16 cellular contexts compared by ENCODE assay signal in genomic region chr2:15812187-15812830, GRCh38.
DNase-seq lines count a peak whose midpoint lies in the region; ATAC-seq and TF ChIP-seq lines count a peak whose summit lies in the region.
"Had no signal": no experiment of that assay in that cellular context is flagged by ENCODE, and none has a peak within 500 bp of the region (broad histone marks: within the 10 kb centered on the region; RNA-seq: fewer than 3 reads in every experiment).

No MANE protein-coding gene starts in this region.

- H3K9me2 ChIP-seq in PC-9 (ENCODE audit: insufficient read depth), result no peaks in the 10 kb centered on the region

- H4K8ac ChIP-seq in mesendoderm (ENCODE audit: low read depth, low read length), result no peak overlapping the region

- H3K27me3 ChIP-seq in mesendoderm (ENCODE audit: insufficient read depth, low read length, poor library complexity) (no peaks in the 10 kb centered on the region), PC-9 (ENCODE audit: insufficient read depth, low read depth) (peaks cover 99% of the 10 kb centered on the region)
- no peaks in the 10 kb centered on the region for H3K27me3 ChIP-seq in CD8-positive, alpha-beta memory T cell (ENCODE audit: insufficient read depth, low read length, poor library complexity, severe bottlenecking)

- no peak overlapping the region for H3K23ac ChIP-seq in mesendoderm (ENCODE audit: low read length)

- no peak overlapping the region for H2BK120ac ChIP-seq in mesendoderm (ENCODE audit: low read depth, low read length)

- no peak overlapping the region for H3K4ac ChIP-seq in mesendoderm (ENCODE audit: low read depth, low read length)

- H2AK5ac ChIP-seq in mesendoderm (ENCODE audit: low read length), result no peak overlapping the region

- ATAC-seq in SK-N-SH treated with all-trans-retinoic acid at 6 μM for 48 hours, result no peak
- ATAC-seq: CD8-positive, alpha-beta T cell had no signal

- no peak for TF ChIP-seq CTCF in brain (conservative IDR thresholded peaks at IDR 0.05)
- TF ChIP-seq CTCF in PC-9 (conservative IDR thresholded peaks at IDR 0.05), result no peak

- H3K4me3 ChIP-seq in mesendoderm (ENCODE audit: low read length) (no peak overlapping the region), PC-9 (no peak overlapping the region)
- H3K4me3 ChIP-seq in CD8-positive, alpha-beta memory T cell (ENCODE audit: low read length), result no peak overlapping the region

- peaks cover 0 to 11% (median 0%) of the 10 kb centered on the region in 5 experiments for H3K9me3 Mint-ChIP-seq in brain
- peaks cover 0 to 5% (median 0%) of the 10 kb centered on the region in 5 donors for H3K9me3 Mint-ChIP-seq in CD8-positive, alpha-beta memory T cell
- H3K9me3 Mint-ChIP-seq: CD8-positive, alpha-beta T cell; H9 had no signal

- POLR2A ChIA-PET in CD8-positive, alpha-beta memory T cell (lab: Charles Lee), result no interaction called here
- POLR2A ChIA-PET in PC-9 (lab: Charles Lee; ENCODE audit: unreplicated experiment), result no interaction called here

- H3K79me2 ChIP-seq in mesendoderm (ENCODE audit: control insufficient read depth, insufficient read depth, low read length), result no peaks in the 10 kb centered on the region
- H3K79me2 ChIP-seq in PC-9 (ENCODE audit: low read depth), result no peaks in the 10 kb centered on the region

- H3K9me3 ChIP-seq in CD8-positive, alpha-beta memory T cell (ENCODE audit: low read length), result no peaks in the 10 kb centered on the region
- no peaks in the 10 kb centered on the region for H3K9me3 ChIP-seq in PC-9 (ENCODE audit: insufficient read depth, low read depth)

- H3F3A ChIP-seq in PC-9 (ENCODE audit: insufficient read depth, low read depth), result no peaks in the 10 kb centered on the region

- H4K20me1 ChIP-seq in PC-9 (ENCODE audit: insufficient read depth), result no peaks in the 10 kb centered on the region

- peak overlapping the region in 1 of 5 experiments; percentile 46 for H3K4me3 Mint-ChIP-seq in brain
- no peak overlapping the region for H3K4me3 Mint-ChIP-seq in CD8-positive, alpha-beta memory T cell
- H3K4me3 Mint-ChIP-seq: CD8-positive, alpha-beta T cell; H9 had no signal

- peaks cover 10% of the 10 kb centered on the region for H3K27me3 Mint-ChIP-seq in brain
- H3K27me3 Mint-ChIP-seq in CD8-positive, alpha-beta memory T cell, result peaks cover 11 to 12% of the 10 kb centered on the region in 2 donors

- H2BK15ac ChIP-seq in mesendoderm (replicated peaks; ENCODE audit: low read depth), result no peak overlapping the region

- H3K36me3 Mint-ChIP-seq in brain, result no peaks in the 10 kb centered on the region
- H3K36me3 Mint-ChIP-seq in CD8-positive, alpha-beta memory T cell, result no peaks in the 10 kb centered on the region
- H3K36me3 Mint-ChIP-seq: CD8-positive, alpha-beta T cell had no signal

- no peak overlapping the region for H4K5ac ChIP-seq in mesendoderm (ENCODE audit: low read length)

- no peak overlapping the region for H3K27ac ChIP-seq in mesendoderm (ENCODE audit: low read depth, low read length)
- no peak overlapping the region for H3K27ac ChIP-seq in CD8-positive, alpha-beta memory T cell (ENCODE audit: low read depth, low read length)
- H3K27ac ChIP-seq in PC-9, result no peak overlapping the region

- no peak overlapping the region for H3K56ac ChIP-seq in mesendoderm (ENCODE audit: low read length)

- CTCF ChIA-PET in CD8-positive, alpha-beta memory T cell (lab: Charles Lee), result no interaction called here
- CTCF ChIA-PET in PC-9 (lab: Charles Lee), result no interaction called here

- H3K27ac Mint-ChIP-seq in brain, result peak overlapping the region in 4 of 5 experiments; percentile 47 to 94 (median 62)
- H3K27ac Mint-ChIP-seq in CD8-positive, alpha-beta memory T cell, result no peak overlapping the region
- H3K27ac Mint-ChIP-seq: CD8-positive, alpha-beta T cell; H9 had no signal

- no peak overlapping the region for H2BK5ac ChIP-seq in mesendoderm (ENCODE audit: low read length)

- H3K36me3 ChIP-seq in mesendoderm (ENCODE audit: control insufficient read depth, insufficient read depth, low read length), result no peaks in the 10 kb centered on the region
- no peaks in the 10 kb centered on the region for H3K36me3 ChIP-seq in CD8-positive, alpha-beta memory T cell (ENCODE audit: insufficient read depth, low read length)
- no peaks in the 10 kb centered on the region for H3K36me3 ChIP-seq in PC-9 (ENCODE audit: low read depth)

- no CpG with 5 or more reads among the region's 10 CpGs for WGBS in mesendoderm (ENCODE audit: extremely low coverage, insufficient coverage, low lambda C conversion rate)

- H3K4me2 ChIP-seq in mesendoderm (ENCODE audit: low read length), result no peak overlapping the region
- H3K4me2 ChIP-seq in PC-9, result no peak overlapping the region

- H3K4me1 ChIP-seq in mesendoderm (ENCODE audit: control insufficient read depth, low read depth, low read length) (peaks cover 3% of the 10 kb centered on the region), PC-9 (replicated peaks; ENCODE audit: insufficient read depth) (no peaks in the 10 kb centered on the region)
- no peaks in the 10 kb centered on the region for H3K4me1 ChIP-seq in CD8-positive, alpha-beta memory T cell (ENCODE audit: insufficient read depth, low read length)

- H3K4me1 Mint-ChIP-seq in brain, result peaks cover 63% of the 10 kb centered on the region
- H3K4me1 Mint-ChIP-seq in CD8-positive, alpha-beta memory T cell, result no peaks in the 10 kb centered on the region

- H3K9ac ChIP-seq in mesendoderm (ENCODE audit: low read length), result no peak overlapping the region

- DNase-seq in NCI-H526 treated with DMSO at 0.1 percent for 48 hours (lab: John Stamatoyannopoulos, UW), result peak; percentile 98
- DNase-seq in mesendoderm, result peak; percentile 40
- no peak for DNase-seq in NCI-H774 (lab: John Stamatoyannopoulos, UW)
- DNase-seq in CD8-positive, alpha-beta memory T cell, result no peak
- no peak for DNase-seq in PC-9
- DNase-seq: CD8-positive, alpha-beta T cell; DMS 273 treated with DMSO at 0.1 percent for 48 hours; H9; NCI-H1048; NCI-H146; NCI-H2081 treated with DMSO at 0.1 percent for 48 hours; NCI-H2227 treated with DMSO at 0.1 percent for 48 hours; NCI-H69; SHP77 treated with DMSO at 0.1 percent for 48 hours had no signal

- H2AFZ ChIP-seq in PC-9, result no peak overlapping the region

- H3K18ac ChIP-seq in mesendoderm (ENCODE audit: low read length), result no peak overlapping the region

- intact Hi-C loops in PC-9 (cut with micrococcal nuclease; ENCODE audit: unreplicated experiment), result no loop called here

- no peaks in the 10 kb centered on the region for H3K79me1 ChIP-seq in mesendoderm (ENCODE audit: low read length)

- no TSS peak for BruUV-seq in PC-9 (replicated peaks; lab: Mats Ljungman, UMichigan)

TF ChIP-seq in SK-N-SH treated with all-trans-retinoic acid at 6 μM for 48 hours, 23 proteins besides CTCF, POLR2A, EP300 and RAD21 (continues in another document):
- no peak for TF ChIP-seq CSRNP3 (CRISPR knock-in tag; IDR thresholded peaks at IDR 0.05)
- no peak for TF ChIP-seq SNAI2 (CRISPR knock-in tag; IDR thresholded peaks at IDR 0.05)
- TF ChIP-seq BACH2 (CRISPR knock-in tag; IDR thresholded peaks at IDR 0.05; ENCODE audit: borderline replicate concordance), result no peak
- no peak for TF ChIP-seq ESRRG (CRISPR knock-in tag; IDR thresholded peaks at IDR 0.05)
- no peak for TF ChIP-seq CREB5 (CRISPR knock-in tag; IDR thresholded peaks at IDR 0.05; ENCODE audit: low read depth)
- no peak for TF ChIP-seq ZNF565 (CRISPR knock-in tag; conservative IDR thresholded peaks at IDR 0.05; ENCODE audit: low read depth)
- TF ChIP-seq TSHZ2 (CRISPR knock-in tag; IDR thresholded peaks at IDR 0.05), result no peak
- TF ChIP-seq ZC3H10 (CRISPR knock-in tag; IDR thresholded peaks at IDR 0.05), result no peak

Comparison
In these comparisons a context has a peak if more than half of its experiments do, and no peak if none do; other contexts are left out.
1. DNase-seq: peak in NCI-H526 treated with DMSO at 0.1 percent for 48 hours (single experiment) and mesendoderm (single experiment); none in NCI-H774 (single experiment), CD8-positive, alpha-beta memory T cell (0 of 5) and PC-9 (0 of 2).
2. H3K27ac Mint-ChIP-seq: peak in brain (4 of 5); none in CD8-positive, alpha-beta memory T cell (0 of 8).